In genomic region chr1:64072089-64072835, GRCh38 we compare ENCODE assay signal across 10 cellular contexts.
DNase-seq lines count a peak whose midpoint lies in the region; TF ChIP-seq lines count a peak whose summit lies in the region.
"Had no signal": no experiment of that assay in that cellular context is flagged by ENCODE, and none has a peak within 500 bp of the region (broad histone marks: within the 10 kb centered on the region; RNA-seq: fewer than 3 reads in every experiment).

No MANE protein-coding gene starts in this region.

- H3K9me3 ChIP-seq in Caco-2 (no peaks in the 10 kb centered on the region), mesenchymal stem cell (ENCODE audit: control insufficient read depth, low read length) (no peaks in the 10 kb centered on the region), tibial nerve (no peaks in the 10 kb centered on the region)

- H4K8ac ChIP-seq in mesenchymal stem cell (ENCODE audit: low read length): peak overlapping the region; percentile 75

- H3K4me1 ChIP-seq in Caco-2: peaks cover 11% of the 10 kb centered on the region
- peaks cover 4% of the 10 kb centered on the region for H3K4me1 ChIP-seq in mesenchymal stem cell (ENCODE audit: control insufficient read depth, insufficient read depth, low read depth, low read length)
- H3K4me1 ChIP-seq in tibial nerve: peaks cover 0 to 31% (median 4%) of the 10 kb centered on the region in 4 donors

- WGBS in mesenchymal stem cell: 65% methylated on average over 5 of the region's 6 CpGs
- WGBS in tibial nerve, 2 donors: 28 to 33% methylated on average over 6 of the region's 6 CpGs

- H2AK5ac ChIP-seq in mesenchymal stem cell (ENCODE audit: low read length, severe bottlenecking): peak overlapping the region; percentile 19

- no peak overlapping the region for H3K23ac ChIP-seq in mesenchymal stem cell (ENCODE audit: low read length in 2 of 2)

- H3K36me3 ChIP-seq in Caco-2 (ENCODE audit: control insufficient read depth, insufficient read depth, low read length) (no peaks in the 10 kb centered on the region), mesenchymal stem cell (ENCODE audit: control insufficient read depth in 1 of 2, insufficient read depth in 2 of 2, low read depth in 1 of 2, low read length in 2 of 2) (no peaks in the 10 kb centered on the region), tibial nerve (no peaks in the 10 kb centered on the region)

- no peak overlapping the region for H3K4ac ChIP-seq in mesenchymal stem cell (ENCODE audit: low read depth in 1 of 2, low read length in 2 of 2)

- no peak overlapping the region for H2BK120ac ChIP-seq in mesenchymal stem cell (ENCODE audit: low read depth, low read length)

- H3K18ac ChIP-seq in mesenchymal stem cell (ENCODE audit: low read depth in 1 of 2, low read length in 2 of 2): peak overlapping the region in 1 of 2 experiments; percentile 59

- no peak for TF ChIP-seq CTCF in Caco-2 (IDR thresholded peaks at IDR 0.05; ENCODE audit: insufficient read depth in 1 of 2, low read depth in 1 of 2, low read length in 1 of 2, severe bottlenecking in 1 of 2, unreplicated experiment in 1 of 2)
- no peak for TF ChIP-seq CTCF in tibial nerve (IDR thresholded peaks at IDR 0.05)

- H3K4me1 Mint-ChIP-seq in Caco-2 (ENCODE audit: low read depth, unreplicated experiment): peaks cover 6% of the 10 kb centered on the region
- H3K4me1 Mint-ChIP-seq in T-helper 2 cell treated with Interferon-gamma antibody and Interleukin-4, amounts not matched to agents 5 μg/mL and 100 μg/mL, for 36 hours (ENCODE audit: low read depth): peaks cover 3% of the 10 kb centered on the region

- H3K27me3 Mint-ChIP-seq in Caco-2 (ENCODE audit: insufficient read depth, unreplicated experiment): no peaks in the 10 kb centered on the region
- peaks cover 2% of the 10 kb centered on the region for H3K27me3 Mint-ChIP-seq in T-helper 2 cell treated with Interferon-gamma antibody and Interleukin-4, amounts not matched to agents 5 μg/mL and 100 μg/mL, for 36 hours (ENCODE audit: low read depth)

- intact Hi-C loops in Caco-2 (cut with micrococcal nuclease; ENCODE audit: unreplicated experiment): no loop called here

- no peak overlapping the region for H2BK12ac ChIP-seq in mesenchymal stem cell (ENCODE audit: low read length in 2 of 2)

- CTCF ChIA-PET in Caco-2 (lab: Charles Lee): no interaction called here

- H3K36me3 Mint-ChIP-seq in Caco-2 (ENCODE audit: insufficient read depth, unreplicated experiment): peaks cover 7% of the 10 kb centered on the region
- no peaks in the 10 kb centered on the region for H3K36me3 Mint-ChIP-seq in T-helper 2 cell treated with Interferon-gamma antibody and Interleukin-4, amounts not matched to agents 5 μg/mL and 100 μg/mL, for 36 hours (ENCODE audit: low read depth)

- no peak overlapping the region for H3K9ac ChIP-seq in mesenchymal stem cell (ENCODE audit: low read length)

- no peak overlapping the region for H2BK15ac ChIP-seq in mesenchymal stem cell (ENCODE audit: low read depth, poor library complexity, severe bottlenecking)

- no peak for TF ChIP-seq POLR2A in tibial nerve (IDR thresholded peaks at IDR 0.05)

- H3K4me3 ChIP-seq in Caco-2 (ENCODE audit: low read depth, low read length) (no peak overlapping the region), mesenchymal stem cell (ENCODE audit: insufficient read depth in 1 of 2, low read depth in 1 of 2, low read length in 2 of 2) (no peak overlapping the region), tibial nerve (no peak overlapping the region)

- H3K27ac ChIP-seq in mesenchymal stem cell (ENCODE audit: low read length, poor library complexity, severe bottlenecking) (no peak overlapping the region), tibial nerve (peak overlapping the region in 1 of 4 donors; percentile 60)

- no peaks in the 10 kb centered on the region for H3K79me1 ChIP-seq in mesenchymal stem cell (replicated peaks; ENCODE audit: low read length, poor library complexity, severe bottlenecking)

- DNase-seq in Caco-2 (no peak), NCI-H2107 (lab: John Stamatoyannopoulos, UW) (peak; percentile 14), cerebellar cortex (ENCODE audit: low spot score) (peak; percentile 20), mesenchymal stem cell (peak; percentile 50), ecto neural progenitor cell (ENCODE audit: low spot score) (no peak), tibial nerve (ENCODE audit: low spot score in 2 of 2) (no peak)
- no peak for DNase-seq in T-helper 2 cell treated with Interferon-gamma antibody and Interleukin-4, amounts not matched to agents 5 μg/mL and 100 μg/mL, for 36 hours (ENCODE audit: low spot score)
- DNase-seq in activated CD8-positive, alpha-beta memory T cell treated with anti-CD3 and anti-CD28 coated beads, Interleukin-2, amount 50 U/mL, for 48 hours: no peak
- DNase-seq: cortex of kidney, OCI-M1 had no signal

- POLR2A ChIA-PET in Caco-2 (lab: Charles Lee): no interaction called here

- no peak overlapping the region for H3K14ac ChIP-seq in mesenchymal stem cell (ENCODE audit: low read length in 2 of 2)

- no peak overlapping the region for H3K4me2 ChIP-seq in mesenchymal stem cell (ENCODE audit: low read length, poor library complexity, severe bottlenecking)

- H4K91ac ChIP-seq in mesenchymal stem cell (ENCODE audit: low read length): no peak overlapping the region

- no peak overlapping the region for H3K4me3 Mint-ChIP-seq in Caco-2 (ENCODE audit: unreplicated experiment)
- H3K4me3 Mint-ChIP-seq in T-helper 2 cell treated with Interferon-gamma antibody and Interleukin-4, amounts not matched to agents 5 μg/mL and 100 μg/mL, for 36 hours: no peak overlapping the region

- H2BK5ac ChIP-seq in mesenchymal stem cell (ENCODE audit: low read depth, low read length, poor library complexity, severe bottlenecking): no peak overlapping the region

- peak overlapping the region; percentile 29 for H3K27ac Mint-ChIP-seq in Caco-2 (ENCODE audit: unreplicated experiment)
- no peak overlapping the region for H3K27ac Mint-ChIP-seq in T-helper 2 cell treated with Interferon-gamma antibody and Interleukin-4, amounts not matched to agents 5 μg/mL and 100 μg/mL, for 36 hours

- no TSS peak for BruUV-seq in Caco-2 (replicated peaks; lab: Mats Ljungman, UMichigan)

- no peak for TF ChIP-seq EP300 in tibial nerve (IDR thresholded peaks at IDR 0.05)

- H2AFZ ChIP-seq in mesenchymal stem cell (ENCODE audit: low read depth, low read length): no peak overlapping the region

- no peaks in the 10 kb centered on the region for H3K9me3 Mint-ChIP-seq in Caco-2 (ENCODE audit: unreplicated experiment)
- no peaks in the 10 kb centered on the region for H3K9me3 Mint-ChIP-seq in T-helper 2 cell treated with Interferon-gamma antibody and Interleukin-4, amounts not matched to agents 5 μg/mL and 100 μg/mL, for 36 hours

- H3K27me3 ChIP-seq in Caco-2 (replicated peaks; ENCODE audit: control insufficient read depth, insufficient read depth, low read length): no peaks in the 10 kb centered on the region
- H3K27me3 ChIP-seq in mesenchymal stem cell (ENCODE audit: control insufficient read depth in 1 of 2, insufficient read depth in 1 of 2, low read length in 2 of 2): no peaks in the 10 kb centered on the region
- no peaks in the 10 kb centered on the region for H3K27me3 ChIP-seq in tibial nerve

Comparison
In these comparisons a context has a peak if more than half of its experiments do, and no peak if none do; other contexts are left out.
1. DNase-seq: peak in NCI-H2107 (single experiment), cerebellar cortex (single experiment) and mesenchymal stem cell (single experiment); none in Caco-2 (0 of 2), ecto neural progenitor cell (single experiment), T-helper 2 cell treated with Interferon-gamma antibody and Interleukin-4, amounts not matched to agents 5 μg/mL and 100 μg/mL, for 36 hours (single experiment), tibial nerve (0 of 2) and activated CD8-positive, alpha-beta memory T cell treated with anti-CD3 and anti-CD28 coated beads, Interleukin-2, amount 50 U/mL, for 48 hours (single experiment).